1 cellular context compared by ENCODE assay signal in genomic region chr5:124908603-124909451, GRCh38.
TF ChIP-seq lines count a peak whose summit lies in the region.

No MANE protein-coding gene starts in this region.

TF ChIP-seq in GM12878, 131 proteins besides CTCF, POLR2A, EP300 and RAD21 (continued from another document and continues in another):
- TF ChIP-seq, protein P1, sequence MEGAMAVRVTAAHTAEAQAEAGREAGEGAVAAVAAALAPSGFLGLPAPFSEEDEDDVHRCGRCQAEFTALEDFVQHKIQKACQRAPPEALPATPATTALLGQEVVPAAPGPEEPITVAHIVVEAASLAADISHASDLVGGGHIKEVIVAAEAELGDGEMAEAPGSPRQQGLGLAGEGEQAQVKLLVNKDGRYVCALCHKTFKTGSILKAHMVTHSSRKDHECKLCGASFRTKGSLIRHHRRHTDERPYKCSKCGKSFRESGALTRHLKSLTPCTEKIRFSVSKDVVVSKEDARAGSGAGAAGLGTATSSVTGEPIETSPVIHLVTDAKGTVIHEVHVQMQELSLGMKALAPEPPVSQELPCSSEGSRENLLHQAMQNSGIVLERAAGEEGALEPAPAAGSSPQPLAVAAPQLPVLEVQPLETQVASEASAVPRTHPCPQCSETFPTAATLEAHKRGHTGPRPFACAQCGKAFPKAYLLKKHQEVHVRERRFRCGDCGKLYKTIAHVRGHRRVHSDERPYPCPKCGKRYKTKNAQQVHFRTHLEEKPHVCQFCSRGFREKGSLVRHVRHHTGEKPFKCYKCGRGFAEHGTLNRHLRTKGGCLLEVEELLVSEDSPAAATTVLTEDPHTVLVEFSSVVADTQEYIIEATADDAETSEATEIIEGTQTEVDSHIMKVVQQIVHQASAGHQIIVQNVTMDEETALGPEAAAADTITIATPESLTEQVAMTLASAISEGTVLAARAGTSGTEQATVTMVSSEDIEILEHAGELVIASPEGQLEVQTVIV (IDR thresholded peaks at IDR 0.05; ENCODE audit: borderline replicate concordance, partially characterized antibody): no peak
- peak; percentile 60 for TF ChIP-seq KLF5 (IDR thresholded peaks at IDR 0.05; ENCODE audit: partially characterized antibody)
- TF ChIP-seq MTA2 (IDR thresholded peaks at IDR 0.05; ENCODE audit: low read depth): peak; percentile 100
- TF ChIP-seq, protein P2, sequence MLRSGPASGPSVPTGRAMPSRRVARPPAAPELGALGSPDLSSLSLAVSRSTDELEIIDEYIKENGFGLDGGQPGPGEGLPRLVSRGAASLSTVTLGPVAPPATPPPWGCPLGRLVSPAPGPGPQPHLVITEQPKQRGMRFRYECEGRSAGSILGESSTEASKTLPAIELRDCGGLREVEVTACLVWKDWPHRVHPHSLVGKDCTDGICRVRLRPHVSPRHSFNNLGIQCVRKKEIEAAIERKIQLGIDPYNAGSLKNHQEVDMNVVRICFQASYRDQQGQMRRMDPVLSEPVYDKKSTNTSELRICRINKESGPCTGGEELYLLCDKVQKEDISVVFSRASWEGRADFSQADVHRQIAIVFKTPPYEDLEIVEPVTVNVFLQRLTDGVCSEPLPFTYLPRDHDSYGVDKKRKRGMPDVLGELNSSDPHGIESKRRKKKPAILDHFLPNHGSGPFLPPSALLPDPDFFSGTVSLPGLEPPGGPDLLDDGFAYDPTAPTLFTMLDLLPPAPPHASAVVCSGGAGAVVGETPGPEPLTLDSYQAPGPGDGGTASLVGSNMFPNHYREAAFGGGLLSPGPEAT (IDR thresholded peaks at IDR 0.05; ENCODE audit: low read depth): peak; percentile 92
- TF ChIP-seq TCF7 (IDR thresholded peaks at IDR 0.05; ENCODE audit: borderline replicate concordance): 0 out of 2 replicates have a peak, but pooled peaks have one; percentile 38
- peak; percentile 52 for TF ChIP-seq IRF4 (IDR thresholded peaks at IDR 0.05; ENCODE audit: low read depth, low read length)
- no peak for TF ChIP-seq ZBTB40 (IDR thresholded peaks at IDR 0.05; ENCODE audit: borderline replicate concordance)
- 0 out of 2 replicates have a peak, but pooled peaks have one; percentile 29 for TF ChIP-seq CBFB (IDR thresholded peaks at IDR 0.05; ENCODE audit: low read depth)
- no peak for TF ChIP-seq CBX3 (IDR thresholded peaks at IDR 0.05; ENCODE audit: borderline replicate concordance, low read depth)
- TF ChIP-seq MTA3 (IDR thresholded peaks at IDR 0.05; ENCODE audit: borderline replicate concordance, low read length): peak; percentile 71
- TF ChIP-seq NR2F1 (conservative IDR thresholded peaks at IDR 0.05): peak; percentile 85
- TF ChIP-seq, protein P3, sequence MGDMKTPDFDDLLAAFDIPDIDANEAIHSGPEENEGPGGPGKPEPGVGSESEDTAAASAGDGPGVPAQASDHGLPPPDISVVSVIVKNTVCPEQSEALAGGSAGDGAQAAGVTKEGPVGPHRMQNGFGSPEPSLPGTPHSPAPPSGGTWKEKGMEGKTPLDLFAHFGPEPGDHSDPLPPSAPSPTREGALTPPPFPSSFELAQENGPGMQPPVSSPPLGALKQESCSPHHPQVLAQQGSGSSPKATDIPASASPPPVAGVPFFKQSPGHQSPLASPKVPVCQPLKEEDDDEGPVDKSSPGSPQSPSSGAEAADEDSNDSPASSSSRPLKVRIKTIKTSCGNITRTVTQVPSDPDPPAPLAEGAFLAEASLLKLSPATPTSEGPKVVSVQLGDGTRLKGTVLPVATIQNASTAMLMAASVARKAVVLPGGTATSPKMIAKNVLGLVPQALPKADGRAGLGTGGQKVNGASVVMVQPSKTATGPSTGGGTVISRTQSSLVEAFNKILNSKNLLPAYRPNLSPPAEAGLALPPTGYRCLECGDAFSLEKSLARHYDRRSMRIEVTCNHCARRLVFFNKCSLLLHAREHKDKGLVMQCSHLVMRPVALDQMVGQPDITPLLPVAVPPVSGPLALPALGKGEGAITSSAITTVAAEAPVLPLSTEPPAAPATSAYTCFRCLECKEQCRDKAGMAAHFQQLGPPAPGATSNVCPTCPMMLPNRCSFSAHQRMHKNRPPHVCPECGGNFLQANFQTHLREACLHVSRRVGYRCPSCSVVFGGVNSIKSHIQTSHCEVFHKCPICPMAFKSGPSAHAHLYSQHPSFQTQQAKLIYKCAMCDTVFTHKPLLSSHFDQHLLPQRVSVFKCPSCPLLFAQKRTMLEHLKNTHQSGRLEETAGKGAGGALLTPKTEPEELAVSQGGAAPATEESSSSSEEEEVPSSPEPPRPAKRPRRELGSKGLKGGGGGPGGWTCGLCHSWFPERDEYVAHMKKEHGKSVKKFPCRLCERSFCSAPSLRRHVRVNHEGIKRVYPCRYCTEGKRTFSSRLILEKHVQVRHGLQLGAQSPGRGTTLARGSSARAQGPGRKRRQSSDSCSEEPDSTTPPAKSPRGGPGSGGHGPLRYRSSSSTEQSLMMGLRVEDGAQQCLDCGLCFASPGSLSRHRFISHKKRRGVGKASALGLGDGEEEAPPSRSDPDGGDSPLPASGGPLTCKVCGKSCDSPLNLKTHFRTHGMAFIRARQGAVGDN (IDR thresholded peaks at IDR 0.05): no peak
- peak; percentile 77 for TF ChIP-seq MEF2B (IDR thresholded peaks at IDR 0.05; ENCODE audit: partially characterized antibody, poor library complexity, severe bottlenecking)
- peak; percentile 71; the same call in 1 of the 2 replicates for TF ChIP-seq JUND (IDR thresholded peaks at IDR 0.05; ENCODE audit: low read depth, low read length)
- peak; percentile 81 for TF ChIP-seq CHD2 (IDR thresholded peaks at IDR 0.05; ENCODE audit: borderline replicate concordance, low read depth, low read length)
- no peak; the same call in 1 of the 2 replicates for TF ChIP-seq GATAD2B (conservative IDR thresholded peaks at IDR 0.05; ENCODE audit: low read depth)
- no peak for TF ChIP-seq BRCA1 (IDR thresholded peaks at IDR 0.05; ENCODE audit: low read depth, low read length)
- TF ChIP-seq, protein P4, sequence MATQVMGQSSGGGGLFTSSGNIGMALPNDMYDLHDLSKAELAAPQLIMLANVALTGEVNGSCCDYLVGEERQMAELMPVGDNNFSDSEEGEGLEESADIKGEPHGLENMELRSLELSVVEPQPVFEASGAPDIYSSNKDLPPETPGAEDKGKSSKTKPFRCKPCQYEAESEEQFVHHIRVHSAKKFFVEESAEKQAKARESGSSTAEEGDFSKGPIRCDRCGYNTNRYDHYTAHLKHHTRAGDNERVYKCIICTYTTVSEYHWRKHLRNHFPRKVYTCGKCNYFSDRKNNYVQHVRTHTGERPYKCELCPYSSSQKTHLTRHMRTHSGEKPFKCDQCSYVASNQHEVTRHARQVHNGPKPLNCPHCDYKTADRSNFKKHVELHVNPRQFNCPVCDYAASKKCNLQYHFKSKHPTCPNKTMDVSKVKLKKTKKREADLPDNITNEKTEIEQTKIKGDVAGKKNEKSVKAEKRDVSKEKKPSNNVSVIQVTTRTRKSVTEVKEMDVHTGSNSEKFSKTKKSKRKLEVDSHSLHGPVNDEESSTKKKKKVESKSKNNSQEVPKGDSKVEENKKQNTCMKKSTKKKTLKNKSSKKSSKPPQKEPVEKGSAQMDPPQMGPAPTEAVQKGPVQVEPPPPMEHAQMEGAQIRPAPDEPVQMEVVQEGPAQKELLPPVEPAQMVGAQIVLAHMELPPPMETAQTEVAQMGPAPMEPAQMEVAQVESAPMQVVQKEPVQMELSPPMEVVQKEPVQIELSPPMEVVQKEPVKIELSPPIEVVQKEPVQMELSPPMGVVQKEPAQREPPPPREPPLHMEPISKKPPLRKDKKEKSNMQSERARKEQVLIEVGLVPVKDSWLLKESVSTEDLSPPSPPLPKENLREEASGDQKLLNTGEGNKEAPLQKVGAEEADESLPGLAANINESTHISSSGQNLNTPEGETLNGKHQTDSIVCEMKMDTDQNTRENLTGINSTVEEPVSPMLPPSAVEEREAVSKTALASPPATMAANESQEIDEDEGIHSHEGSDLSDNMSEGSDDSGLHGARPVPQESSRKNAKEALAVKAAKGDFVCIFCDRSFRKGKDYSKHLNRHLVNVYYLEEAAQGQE (IDR thresholded peaks at IDR 0.05; ENCODE audit: low read depth, low read length): no peak
- TF ChIP-seq, protein P5, sequence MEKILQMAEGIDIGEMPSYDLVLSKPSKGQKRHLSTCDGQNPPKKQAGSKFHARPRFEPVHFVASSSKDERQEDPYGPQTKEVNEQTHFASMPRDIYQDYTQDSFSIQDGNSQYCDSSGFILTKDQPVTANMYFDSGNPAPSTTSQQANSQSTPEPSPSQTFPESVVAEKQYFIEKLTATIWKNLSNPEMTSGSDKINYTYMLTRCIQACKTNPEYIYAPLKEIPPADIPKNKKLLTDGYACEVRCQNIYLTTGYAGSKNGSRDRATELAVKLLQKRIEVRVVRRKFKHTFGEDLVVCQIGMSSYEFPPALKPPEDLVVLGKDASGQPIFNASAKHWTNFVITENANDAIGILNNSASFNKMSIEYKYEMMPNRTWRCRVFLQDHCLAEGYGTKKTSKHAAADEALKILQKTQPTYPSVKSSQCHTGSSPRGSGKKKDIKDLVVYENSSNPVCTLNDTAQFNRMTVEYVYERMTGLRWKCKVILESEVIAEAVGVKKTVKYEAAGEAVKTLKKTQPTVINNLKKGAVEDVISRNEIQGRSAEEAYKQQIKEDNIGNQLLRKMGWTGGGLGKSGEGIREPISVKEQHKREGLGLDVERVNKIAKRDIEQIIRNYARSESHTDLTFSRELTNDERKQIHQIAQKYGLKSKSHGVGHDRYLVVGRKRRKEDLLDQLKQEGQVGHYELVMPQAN (conservative IDR thresholded peaks at IDR 0.05): 0 out of 2 replicates have a peak, but pooled peaks have one; percentile 11
- peak; percentile 54; the same call in 1 of the 2 replicates for TF ChIP-seq PML (IDR thresholded peaks at IDR 0.05; ENCODE audit: low read length)
- TF ChIP-seq, protein P6, sequence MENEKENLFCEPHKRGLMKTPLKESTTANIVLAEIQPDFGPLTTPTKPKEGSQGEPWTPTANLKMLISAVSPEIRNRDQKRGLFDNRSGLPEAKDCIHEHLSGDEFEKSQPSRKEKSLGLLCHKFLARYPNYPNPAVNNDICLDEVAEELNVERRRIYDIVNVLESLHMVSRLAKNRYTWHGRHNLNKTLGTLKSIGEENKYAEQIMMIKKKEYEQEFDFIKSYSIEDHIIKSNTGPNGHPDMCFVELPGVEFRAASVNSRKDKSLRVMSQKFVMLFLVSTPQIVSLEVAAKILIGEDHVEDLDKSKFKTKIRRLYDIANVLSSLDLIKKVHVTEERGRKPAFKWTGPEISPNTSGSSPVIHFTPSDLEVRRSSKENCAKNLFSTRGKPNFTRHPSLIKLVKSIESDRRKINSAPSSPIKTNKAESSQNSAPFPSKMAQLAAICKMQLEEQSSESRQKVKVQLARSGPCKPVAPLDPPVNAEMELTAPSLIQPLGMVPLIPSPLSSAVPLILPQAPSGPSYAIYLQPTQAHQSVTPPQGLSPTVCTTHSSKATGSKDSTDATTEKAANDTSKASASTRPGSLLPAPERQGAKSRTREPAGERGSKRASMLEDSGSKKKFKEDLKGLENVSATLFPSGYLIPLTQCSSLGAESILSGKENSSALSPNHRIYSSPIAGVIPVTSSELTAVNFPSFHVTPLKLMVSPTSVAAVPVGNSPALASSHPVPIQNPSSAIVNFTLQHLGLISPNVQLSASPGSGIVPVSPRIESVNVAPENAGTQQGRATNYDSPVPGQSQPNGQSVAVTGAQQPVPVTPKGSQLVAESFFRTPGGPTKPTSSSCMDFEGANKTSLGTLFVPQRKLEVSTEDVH (IDR thresholded peaks at IDR 0.05; ENCODE audit: low read depth, partially characterized antibody): no peak
- TF ChIP-seq ATF7 (IDR thresholded peaks at IDR 0.05; ENCODE audit: low read depth): peak; percentile 99
- TF ChIP-seq POU2F2 (IDR thresholded peaks at IDR 0.05; ENCODE audit: borderline replicate concordance, low read depth, low read length): peak; percentile 90; the same call in 1 of the 3 replicates
- TF ChIP-seq RUNX3 (IDR thresholded peaks at IDR 0.05; ENCODE audit: low read length): peak; percentile 77
- peak; percentile 51 for TF ChIP-seq RELA (IDR thresholded peaks at IDR 0.05; ENCODE audit: borderline replicate concordance, partially characterized antibody)
- peak; percentile 85 for TF ChIP-seq SMAD1 (IDR thresholded peaks at IDR 0.05; ENCODE audit: low read depth, partially characterized antibody)
- peak; percentile 87 for TF ChIP-seq NFIC (IDR thresholded peaks at IDR 0.05; ENCODE audit: low read depth, low read length)
- no peak for TF ChIP-seq HCFC1 (IDR thresholded peaks at IDR 0.05; ENCODE audit: low read length)
- no peak; the same call in 1 of the 2 replicates for TF ChIP-seq RCOR1 (conservative IDR thresholded peaks at IDR 0.05; ENCODE audit: low read depth, low read length)
- 0 out of 2 replicates have a peak, but pooled peaks have one; percentile 78 for TF ChIP-seq CBX5 (IDR thresholded peaks at IDR 0.05; ENCODE audit: low read depth)
- TF ChIP-seq, protein P7, sequence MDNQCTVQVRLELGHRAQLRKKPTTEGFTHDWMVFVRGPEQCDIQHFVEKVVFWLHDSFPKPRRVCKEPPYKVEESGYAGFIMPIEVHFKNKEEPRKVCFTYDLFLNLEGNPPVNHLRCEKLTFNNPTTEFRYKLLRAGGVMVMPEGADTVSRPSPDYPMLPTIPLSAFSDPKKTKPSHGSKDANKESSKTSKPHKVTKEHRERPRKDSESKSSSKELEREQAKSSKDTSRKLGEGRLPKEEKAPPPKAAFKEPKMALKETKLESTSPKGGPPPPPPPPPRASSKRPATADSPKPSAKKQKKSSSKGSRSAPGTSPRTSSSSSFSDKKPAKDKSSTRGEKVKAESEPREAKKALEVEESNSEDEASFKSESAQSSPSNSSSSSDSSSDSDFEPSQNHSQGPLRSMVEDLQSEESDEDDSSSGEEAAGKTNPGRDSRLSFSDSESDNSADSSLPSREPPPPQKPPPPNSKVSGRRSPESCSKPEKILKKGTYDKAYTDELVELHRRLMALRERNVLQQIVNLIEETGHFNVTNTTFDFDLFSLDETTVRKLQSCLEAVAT (IDR thresholded peaks at IDR 0.05): peak; percentile 38; the same call in 1 of the 2 replicates
